Comparison of ENCODE assay signal across 13 cellular contexts in genomic region chr12:32877670-32878459, GRCh38. TPM values are rescaled to one million over a fixed set of nuclear protein-coding genes. Genes with fewer than 3 reads are reported as not detected.
DNase-seq lines count a peak whose midpoint lies in the region; ATAC-seq and TF ChIP-seq lines count a peak whose summit lies in the region.
"Had no signal": no experiment of that assay in that cellular context is flagged by ENCODE, and none has a peak within 500 bp of the region (broad histone marks: within the 10 kb centered on the region; RNA-seq: fewer than 3 reads in every experiment).

No MANE protein-coding gene starts in this region.

- no peak overlapping the region for H3K27ac Mint-ChIP-seq in Caco-2 (ENCODE audit: unreplicated experiment)
- H3K27ac Mint-ChIP-seq: activated CD4-positive, alpha-beta T cell treated with anti-CD3 and anti-CD28 coated beads, Interleukin-2, amount 10 ng/mL, durations not matched to agents 7 days and 5 days; activated naive CD8-positive, alpha-beta T cell treated with anti-CD3 and anti-CD28 coated beads, Interleukin-2, amount 10 ng/mL, durations not matched to agents 7 days and 5 days had no signal

- no peak for DNase-seq in Caco-2
- DNase-seq in NCI-H2081 treated with DMSO at 0.1 percent for 48 hours (lab: John Stamatoyannopoulos, UW) = peak; percentile 58
- no peak for DNase-seq in coronary artery (ENCODE audit: low spot score)
- peak; percentile 24 for DNase-seq in mucosa of gallbladder (ENCODE audit: low spot score)
- no peak for DNase-seq in stimulated activated CD4-positive, alpha-beta T cell treated with anti-CD3 and anti-CD28 coated beads, Interleukin-2, amount 100 ng/mL, for 48 hours
- no peak for DNase-seq in ascending aorta (ENCODE audit: low spot score in 2 of 2)
- DNase-seq: activated CD4-positive, alpha-beta T cell treated with anti-CD3 and anti-CD28 coated beads, Interleukin-2, amount 10 ng/mL, durations not matched to agents 7 days and 5 days; activated naive CD8-positive, alpha-beta T cell treated with anti-CD3 and anti-CD28 coated beads, Interleukin-2, amount 10 ng/mL, durations not matched to agents 7 days and 5 days; stimulated activated CD4-positive, alpha-beta T cell treated with anti-CD3 and anti-CD28 coated beads, Interleukin-15, amount 100 ng/mL, for 24 hours had no signal

- no peak for ATAC-seq in HG02798 (IDR thresholded peaks at IDR 0.05; ENCODE audit: poor library complexity, unreplicated experiment)
- no peak for ATAC-seq in HG03520 (IDR thresholded peaks at IDR 0.05; ENCODE audit: unreplicated experiment)

- H3K9me3 Mint-ChIP-seq in Caco-2 (ENCODE audit: unreplicated experiment) = no peaks in the 10 kb centered on the region
- H3K9me3 Mint-ChIP-seq: activated CD4-positive, alpha-beta T cell treated with anti-CD3 and anti-CD28 coated beads, Interleukin-2, amount 10 ng/mL, durations not matched to agents 7 days and 5 days; activated naive CD8-positive, alpha-beta T cell treated with anti-CD3 and anti-CD28 coated beads, Interleukin-2, amount 10 ng/mL, durations not matched to agents 7 days and 5 days had no signal

- peaks cover 99% of the 10 kb centered on the region for H3K36me3 Mint-ChIP-seq in Caco-2 (ENCODE audit: insufficient read depth, unreplicated experiment)
- H3K36me3 Mint-ChIP-seq: activated naive CD8-positive, alpha-beta T cell treated with anti-CD3 and anti-CD28 coated beads, Interleukin-2, amount 10 ng/mL, durations not matched to agents 7 days and 5 days had no signal

- H3K9me3 ChIP-seq in Caco-2 (peaks cover 5% of the 10 kb centered on the region; the same call in 1 of the 2 replicates), ascending aorta (no peaks in the 10 kb centered on the region)
- H3K9me3 ChIP-seq: BLaER1 treated with 17β-estradiol and CSF1 and Interleukin-3, amounts not matched to agents 10 nM and 100 nM had no signal

- peaks cover 6% of the 10 kb centered on the region for H3K36me3 ChIP-seq in Caco-2 (ENCODE audit: control insufficient read depth, insufficient read depth, low read length)
- no peaks in the 10 kb centered on the region for H3K36me3 ChIP-seq in ascending aorta
- H3K36me3 ChIP-seq: BLaER1 treated with 17β-estradiol and CSF1 and Interleukin-3, amounts not matched to agents 10 nM and 100 nM had no signal

- BruUV-seq in Caco-2 (replicated peaks; lab: Mats Ljungman, UMichigan) = TSS peak; percentile 47

- H3K4me3 Mint-ChIP-seq in Caco-2 (ENCODE audit: unreplicated experiment) = no peak overlapping the region
- H3K4me3 Mint-ChIP-seq: activated CD4-positive, alpha-beta T cell treated with anti-CD3 and anti-CD28 coated beads, Interleukin-2, amount 10 ng/mL, durations not matched to agents 7 days and 5 days; activated naive CD8-positive, alpha-beta T cell treated with anti-CD3 and anti-CD28 coated beads, Interleukin-2, amount 10 ng/mL, durations not matched to agents 7 days and 5 days had no signal

- CTCF ChIA-PET in Caco-2 (lab: Charles Lee) = interaction anchor here (1.0 kb wide), 1 partner anchor 19 kb away, joined by 3 read pairs; the partner anchor contains the start of gene PKP2

- POLR2A ChIA-PET in Caco-2 (lab: Charles Lee) = interaction anchor here (0.6 kb wide), 1 partner anchor 122 kb away, joined by 3 read pairs; the partner anchor contains the start of gene YARS2

- no peak overlapping the region for H3K4me3 ChIP-seq in Caco-2 (ENCODE audit: low read depth, low read length)
- H3K4me3 ChIP-seq in coronary artery = peak overlapping the region; percentile 17
- peak overlapping the region in 1 of 2 donors; percentile 19 for H3K4me3 ChIP-seq in ascending aorta
- H3K4me3 ChIP-seq: BLaER1 treated with 17β-estradiol and CSF1 and Interleukin-3, amounts not matched to agents 10 nM and 100 nM had no signal

- TF ChIP-seq CTCF in Caco-2 (IDR thresholded peaks at IDR 0.05; ENCODE audit: insufficient read depth in 1 of 2, low read depth in 1 of 2, low read length in 1 of 2, severe bottlenecking in 1 of 2, unreplicated experiment in 1 of 2) = no peak
- no peak for TF ChIP-seq CTCF in coronary artery (IDR thresholded peaks at IDR 0.05)
- TF ChIP-seq CTCF in ascending aorta (IDR thresholded peaks at IDR 0.05) = no peak

- H3K27ac ChIP-seq in coronary artery = peak overlapping the region in 1 of 2 donors; percentile 60
- no peak overlapping the region for H3K27ac ChIP-seq in ascending aorta
- H3K27ac ChIP-seq: BLaER1 treated with 17β-estradiol and CSF1 and Interleukin-3, amounts not matched to agents 10 nM and 100 nM; epithelial cell of prostate had no signal

- H3K27me3 Mint-ChIP-seq in Caco-2 (ENCODE audit: insufficient read depth, unreplicated experiment) = no peaks in the 10 kb centered on the region
- H3K27me3 Mint-ChIP-seq: activated CD4-positive, alpha-beta T cell treated with anti-CD3 and anti-CD28 coated beads, Interleukin-2, amount 10 ng/mL, durations not matched to agents 7 days and 5 days; activated naive CD8-positive, alpha-beta T cell treated with anti-CD3 and anti-CD28 coated beads, Interleukin-2, amount 10 ng/mL, durations not matched to agents 7 days and 5 days had no signal

- H3K4me1 ChIP-seq in Caco-2 (peaks cover 74% of the 10 kb centered on the region), ascending aorta (no peaks in the 10 kb centered on the region)
- H3K4me1 ChIP-seq: BLaER1 treated with 17β-estradiol and CSF1 and Interleukin-3, amounts not matched to agents 10 nM and 100 nM had no signal

- H3K27me3 ChIP-seq in Caco-2 (replicated peaks; ENCODE audit: control insufficient read depth, insufficient read depth, low read length) (no peaks in the 10 kb centered on the region), ascending aorta (no peaks in the 10 kb centered on the region)
- H3K27me3 ChIP-seq: BLaER1 treated with 17β-estradiol and CSF1 and Interleukin-3, amounts not matched to agents 10 nM and 100 nM had no signal

- H3K4me1 Mint-ChIP-seq in Caco-2 (ENCODE audit: low read depth, unreplicated experiment) = peaks cover 38% of the 10 kb centered on the region
- H3K4me1 Mint-ChIP-seq: activated CD4-positive, alpha-beta T cell treated with anti-CD3 and anti-CD28 coated beads, Interleukin-2, amount 10 ng/mL, durations not matched to agents 7 days and 5 days; activated naive CD8-positive, alpha-beta T cell treated with anti-CD3 and anti-CD28 coated beads, Interleukin-2, amount 10 ng/mL, durations not matched to agents 7 days and 5 days had no signal

- intact Hi-C loops in Caco-2 (cut with micrococcal nuclease; ENCODE audit: unreplicated experiment) = no loop called here
- intact Hi-C loops in ascending aorta (cut with DNase I) = no loop called here

RNA-seq across cellular contexts. Expression of gene PKP2, which starts 18.7 kb away (rescaled TPM):
- total RNA-seq in Caco-2 (2022) = 249 and 275 TPM in 2 replicates
- total RNA-seq in mucosa of gallbladder = 39.3 TPM
- not detected for total RNA-seq in ascending aorta
- total RNA-seq: activated CD4-positive, alpha-beta T cell treated with anti-CD3 and anti-CD28 coated beads, Interleukin-2, amount 10 ng/mL, durations not matched to agents 7 days and 5 days had no signal

Comparison
In these comparisons a context has a peak if more than half of its experiments do, and no peak if none do; other contexts are left out.
1. DNase-seq: peak in NCI-H2081 treated with DMSO at 0.1 percent for 48 hours (single experiment) and mucosa of gallbladder (single experiment); none in Caco-2 (0 of 2), coronary artery (single experiment), stimulated activated CD4-positive, alpha-beta T cell treated with anti-CD3 and anti-CD28 coated beads, Interleukin-2, amount 100 ng/mL, for 48 hours (0 of 2) and ascending aorta (0 of 2).
2. RNA of gene PKP2, which starts 18.7 kb away (total RNA-seq): 249 to 275 TPM in Caco-2 and 39.3 TPM in mucosa of gallbladder (single experiment); not detected in ascending aorta (single experiment); every median in the first group is over 10 times any median in the second.